Comparison of ENCODE assay signal across 13 cellular contexts in the genomic region with DNA sequence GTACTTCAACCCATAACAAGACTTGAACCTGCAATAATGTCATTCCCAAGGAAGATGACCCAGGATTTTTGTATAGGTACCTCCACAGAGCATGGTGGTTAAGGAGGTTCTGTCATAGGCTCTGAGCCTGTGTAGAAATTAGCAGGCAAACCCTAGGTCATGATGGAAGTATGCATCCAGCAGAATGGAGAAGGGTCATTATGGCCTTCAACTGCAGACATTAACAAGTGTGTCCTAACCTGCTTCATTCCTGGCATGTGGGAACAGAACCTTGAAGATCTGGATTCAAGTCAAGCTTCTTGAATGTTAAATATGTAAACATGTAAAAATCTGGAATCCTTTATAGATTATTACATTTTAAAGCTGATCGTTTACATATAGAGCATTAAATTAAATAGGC.
A peak's percentile ranks its signal among the peaks of the same experiment; 100 is the strongest.
DNase-seq lines count a peak whose midpoint lies in the region; TF ChIP-seq lines count a peak whose summit lies in the region.
"Had no signal": no experiment of that assay in that cellular context is flagged by ENCODE, and none has a peak within 500 bp of the region (broad histone marks: within the 10 kb centered on the region; RNA-seq: fewer than 3 reads in every experiment).

No MANE protein-coding gene starts in this region.

- no peak overlapping the region for H3K27ac Mint-ChIP-seq in nephron progenitor cell
- H3K27ac Mint-ChIP-seq: CD4-positive, alpha-beta memory T cell had no signal

- H3K27me3 ChIP-seq in GM23248 (replicated peaks; ENCODE audit: insufficient read depth) (no peaks in the 10 kb centered on the region), SJCRH30 (no peaks in the 10 kb centered on the region), skeletal muscle satellite cell (ENCODE audit: control insufficient read depth, insufficient read depth, low read length) (no peaks in the 10 kb centered on the region)
- H3K27me3 ChIP-seq: BE2C had no signal

- no peaks in the 10 kb centered on the region for H4K20me1 ChIP-seq in GM23248 (ENCODE audit: insufficient read depth)

- H3K27ac ChIP-seq in GM23248 (no peak overlapping the region), SJCRH30 (peak overlapping the region; percentile 82), epithelial cell of prostate (peak overlapping the region; percentile 47)
- H3K27ac ChIP-seq: C4-2B had no signal

- H3K36me3 ChIP-seq in GM23248 (ENCODE audit: low read depth) = no peaks in the 10 kb centered on the region
- no peaks in the 10 kb centered on the region for H3K36me3 ChIP-seq in SJCRH30
- no peaks in the 10 kb centered on the region for H3K36me3 ChIP-seq in skeletal muscle satellite cell (ENCODE audit: insufficient read depth, low read length)
- H3K36me3 ChIP-seq: BE2C had no signal

- no peak overlapping the region for H2AFZ ChIP-seq in GM23248

- peaks cover 35% of the 10 kb centered on the region for H3F3A ChIP-seq in GM23248 (ENCODE audit: insufficient read depth)

- peaks cover 3% of the 10 kb centered on the region for H3K27me3 Mint-ChIP-seq in nephron progenitor cell (ENCODE audit: low read depth, poor library complexity)

- H3K4me3 Mint-ChIP-seq in nephron progenitor cell = no peak overlapping the region
- H3K4me3 Mint-ChIP-seq: CD4-positive, alpha-beta memory T cell had no signal

- DNase-seq in GM23248 (no peak), SJCRH30 (no peak), epithelial cell of prostate (ENCODE audit: low read depth, low spot score) (no peak), nephron progenitor cell (no peak), GM19238 (ENCODE audit: insufficient read length, low spot score) (no peak)
- DNase-seq in activated T-cell treated with anti-CD3 and anti-CD28 coated beads, Interleukin-2, amount 50 U/mL, for 48 hours = no peak
- DNase-seq: BE2C; CD4-positive, alpha-beta memory T cell; DMS79; H7 had no signal

- no peak overlapping the region for H3K4me3 ChIP-seq in GM23248
- no peak overlapping the region for H3K4me3 ChIP-seq in SJCRH30
- no peak overlapping the region for H3K4me3 ChIP-seq in skeletal muscle satellite cell (ENCODE audit: low read length)
- H3K4me3 ChIP-seq: GM12878 had no signal

- H3K4me1 ChIP-seq in GM23248 (ENCODE audit: insufficient read depth) (peaks cover 46% of the 10 kb centered on the region), SJCRH30 (peaks cover 48% of the 10 kb centered on the region), skeletal muscle satellite cell (ENCODE audit: control insufficient read depth, insufficient read depth, low read length) (peaks cover 36% of the 10 kb centered on the region)
- H3K4me1 ChIP-seq: BE2C had no signal

- H3K9me2 ChIP-seq in GM23248 (ENCODE audit: insufficient read depth) = no peaks in the 10 kb centered on the region

- no peaks in the 10 kb centered on the region for H3K9me3 Mint-ChIP-seq in nephron progenitor cell

- no peaks in the 10 kb centered on the region for H3K79me2 ChIP-seq in GM23248 (ENCODE audit: insufficient read depth)

- no peak for TF ChIP-seq CTCF in nephron progenitor cell (IDR thresholded peaks at IDR 0.05)

- no peaks in the 10 kb centered on the region for H3K9me3 ChIP-seq in GM23248 (ENCODE audit: low read depth)
- H3K9me3 ChIP-seq in SJCRH30 (replicated peaks) = no peaks in the 10 kb centered on the region; the same call in 1 of the 2 replicates
- H3K9me3 ChIP-seq in skeletal muscle satellite cell (replicated peaks; ENCODE audit: low read length) = no peaks in the 10 kb centered on the region
- H3K9me3 ChIP-seq: BE2C had no signal

- H3K4me2 ChIP-seq in GM23248 (ENCODE audit: unreplicated experiment) (peak overlapping the region; percentile 50), skeletal muscle satellite cell (ENCODE audit: low read length) (no peak overlapping the region)

- H3K4me1 Mint-ChIP-seq in nephron progenitor cell = no peaks in the 10 kb centered on the region
- H3K4me1 Mint-ChIP-seq: CD4-positive, alpha-beta memory T cell had no signal

- H3K9ac ChIP-seq in GM23248 (no peak overlapping the region), skeletal muscle satellite cell (ENCODE audit: low read depth, low read length) (peak overlapping the region; percentile 56)

- WGBS in GM23248 (ENCODE audit: low coverage in 1 of 2, low lambda C conversion rate in 2 of 2, missing lambda C conversion rate in 2 of 2), 2 experiments = 93 to 100% methylated on average over 1 of the region's 1 CpG

- H3K36me3 Mint-ChIP-seq in nephron progenitor cell (ENCODE audit: low read depth) = no peaks in the 10 kb centered on the region
- H3K36me3 Mint-ChIP-seq: CD4-positive, alpha-beta memory T cell had no signal

- in situ Hi-C loops in GM23248 (cut with MboI) = loop anchor here (25.0 kb wide), 1 partner anchor 580 kb away; a partner anchor contains a TSS
